Comparison of ENCODE assay signal across 24 cellular contexts in genomic region chr6:1103027-1103426, GRCh38.
DNase-seq lines count a peak whose midpoint lies in the region; ATAC-seq, FAIRE-seq and TF ChIP-seq lines count a peak whose summit lies in the region.
"Had no signal": no experiment of that assay in that cellular context is flagged by ENCODE, and none has a peak within 500 bp of the region (broad histone marks: within the 10 kb centered on the region; RNA-seq: fewer than 3 reads in every experiment).

No MANE protein-coding gene starts in this region.

- H3K9me3 ChIP-seq in neural progenitor cell (ENCODE audit: low read depth) = no peaks in the 10 kb centered on the region
- H3K9me3 ChIP-seq: A549 had no signal

- H3K9me3 Mint-ChIP-seq in neural progenitor cell = peaks cover 21% of the 10 kb centered on the region

- H3K27ac ChIP-seq in neural progenitor cell = no peak overlapping the region
- H3K27ac ChIP-seq: A549, HL-60 had no signal

- no peaks in the 10 kb centered on the region for H3K27me3 ChIP-seq in bronchial epithelial cell (ENCODE audit: control insufficient read depth, insufficient read depth, low read length)
- H3K27me3 ChIP-seq in neural progenitor cell = peaks cover 92% of the 10 kb centered on the region

- H2AFZ ChIP-seq in neural progenitor cell (replicated peaks) = no peak overlapping the region

- FAIRE-seq in bronchial epithelial cell (lab: Jason Lieb, UNC) = peak; percentile 18
- no peak for FAIRE-seq in HTR-8/SVneo (lab: Jason Lieb, UNC)
- FAIRE-seq: A549, GM12891, H1, RCC 7860 had no signal

- H3K36me3 ChIP-seq in bronchial epithelial cell (ENCODE audit: control insufficient read depth, insufficient read depth, low read length) (no peaks in the 10 kb centered on the region), neural progenitor cell (no peaks in the 10 kb centered on the region)

- H3K4me1 ChIP-seq in neural progenitor cell = peaks cover 10% of the 10 kb centered on the region
- H3K4me1 ChIP-seq: A549 had no signal

- no peak overlapping the region for H3K4me3 Mint-ChIP-seq in neural progenitor cell
- H3K4me3 Mint-ChIP-seq: B cell; CD4-positive, CD25-positive, alpha-beta regulatory T cell had no signal

- H4K20me1 ChIP-seq in neural progenitor cell (ENCODE audit: low read depth) = no peaks in the 10 kb centered on the region

- H3F3A ChIP-seq in neural progenitor cell (ENCODE audit: low read depth) = no peaks in the 10 kb centered on the region

- no peak overlapping the region for H3K4me3 ChIP-seq in bronchial epithelial cell (ENCODE audit: low read depth, low read length)
- H3K4me3 ChIP-seq in neural progenitor cell = no peak overlapping the region
- H3K4me3 ChIP-seq: A549 had no signal

- no peak overlapping the region for H3K4me2 ChIP-seq in neural progenitor cell
- H3K4me2 ChIP-seq: A549 had no signal

- H3K27me3 Mint-ChIP-seq in neural progenitor cell (ENCODE audit: insufficient read depth, low read depth) = peaks cover 16% of the 10 kb centered on the region

- H3K27ac Mint-ChIP-seq in neural progenitor cell = peak overlapping the region; percentile 57
- H3K27ac Mint-ChIP-seq: B cell; CD4-positive, CD25-positive, alpha-beta regulatory T cell had no signal

- peak; percentile 58 for DNase-seq in D341Med (ENCODE audit: low spot score)
- peak; percentile 20 to 89 for DNase-seq in NCI-H524 (lab: John Stamatoyannopoulos, UW)
- DNase-seq in bronchial epithelial cell (ENCODE audit: low read depth) = no peak
- DNase-seq in neural progenitor cell (ENCODE audit: low spot score) = no peak
- DNase-seq in HTR-8/SVneo (ENCODE audit: insufficient read length, low spot score) = no peak
- no peak for DNase-seq in inferior parietal cortex (ENCODE audit: extremely low spot score)
- DNase-seq: CD4-positive, CD25-positive, alpha-beta regulatory T cell; COR-L47; DMS153; NCI-H1105; NCI-H146; NCI-H2029; NCI-H2227 treated with DMSO at 0.1 percent for 48 hours; NCI-H510A; NCI-H774 had no signal

- no peaks in the 10 kb centered on the region for H3K79me2 ChIP-seq in neural progenitor cell (ENCODE audit: low read depth)

- H3K9ac ChIP-seq in neural progenitor cell = no peak overlapping the region

- ATAC-seq in HG02840 (IDR thresholded peaks at IDR 0.05; ENCODE audit: low FRiP score, unreplicated experiment) (no peak), GM18873 (IDR thresholded peaks at IDR 0.05; ENCODE audit: low FRiP score, unreplicated experiment) (no peak)
- ATAC-seq: A549, HCT116 had no signal

- TF ChIP-seq CTCF in bronchial epithelial cell (IDR thresholded peaks at IDR 0.05; ENCODE audit: insufficient read depth, low read length, severe bottlenecking) (no peak), neural progenitor cell (IDR thresholded peaks at IDR 0.05) (no peak)

- H3K36me3 Mint-ChIP-seq in neural progenitor cell = peaks cover 5% of the 10 kb centered on the region
- H3K36me3 Mint-ChIP-seq: CD4-positive, CD25-positive, alpha-beta regulatory T cell had no signal

- H3K4me1 Mint-ChIP-seq in neural progenitor cell = peaks cover 40% of the 10 kb centered on the region
- H3K4me1 Mint-ChIP-seq: B cell; CD4-positive, CD25-positive, alpha-beta regulatory T cell had no signal

Comparison
In these comparisons a context has a peak if more than half of its experiments do, and no peak if none do; other contexts are left out.
1. DNase-seq: peak in D341Med (single experiment) and NCI-H524 (2 of 2); none in bronchial epithelial cell (single experiment), neural progenitor cell (single experiment), HTR-8/SVneo (single experiment) and inferior parietal cortex (single experiment).